9 cellular contexts compared by ENCODE assay signal in the genomic region with DNA sequence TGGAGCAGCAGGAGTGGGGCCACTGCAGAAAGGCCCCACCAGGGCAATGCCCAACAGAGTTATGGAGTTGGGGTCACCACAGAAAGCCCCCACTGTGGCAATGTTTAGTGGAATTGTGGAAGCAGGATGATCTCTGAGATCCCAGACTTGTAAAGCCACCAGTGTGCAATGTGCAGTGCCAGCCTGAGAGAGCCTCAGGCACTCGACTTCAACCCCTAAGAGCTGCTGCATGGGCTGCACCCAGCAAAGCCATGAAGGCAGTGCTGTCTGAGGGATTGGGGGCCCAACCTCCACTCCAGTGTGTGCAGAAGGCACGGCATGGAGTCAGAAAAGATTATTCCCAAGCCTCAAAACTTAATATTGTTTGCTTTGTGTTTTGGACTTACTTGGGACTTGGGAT. TPM values are rescaled to one million over a fixed set of nuclear protein-coding genes. Genes with fewer than 3 reads are reported as not detected.
"Had no signal": no experiment of that assay in that cellular context is flagged by ENCODE, and none has a peak within 500 bp of the region (broad histone marks: within the 10 kb centered on the region; RNA-seq: fewer than 3 reads in every experiment).

No MANE protein-coding gene starts in this region.

- H3K4me2 ChIP-seq: GM23338 had no signal

- H2AFZ ChIP-seq: GM23338 had no signal

- FAIRE-seq: H1, H54, HTR-8/SVneo, K562 had no signal

- ATAC-seq: GM23338, K562 had no signal

- H3K4me3 ChIP-seq: GM23338, K562 had no signal

- DNase-seq: H9, HCEC 1CT, IMR-90, KG1 had no signal

RNA-seq across cellular contexts. Expression of gene SAMD9, which starts 20.4 kb away (rescaled TPM):
- total RNA-seq: H1, H9 had no signal
- polyA plus RNA-seq: GM23338 had no signal

RNA-seq across cellular contexts. Expression of gene SAMD9L, which starts 50.8 kb away (rescaled TPM):
- total RNA-seq: GM23338, H1, H9 had no signal
- polyA plus RNA-seq: GM23338, H1 had no signal
